ENCODE assay signal across 8 cellular contexts in genomic region chr12:52147367-52147972, GRCh38. TPM values are rescaled to one million over a fixed set of nuclear protein-coding genes. Genes with fewer than 3 reads are reported as not detected.
DNase-seq lines count a peak whose midpoint lies in the region; ATAC-seq and TF ChIP-seq lines count a peak whose summit lies in the region.

No MANE protein-coding gene starts in this region.

- H3K4me3 ChIP-seq in right cardiac atrium (ENCODE audit: low read length) (no peak overlapping the region), stomach (peak overlapping the region in 1 of 4 donors; percentile 0)

- TF ChIP-seq EP300 in stomach (IDR thresholded peaks at IDR 0.05): no peak

- peak overlapping the region; percentile 73 for H3K27ac ChIP-seq in right cardiac atrium (ENCODE audit: low read length)
- peak overlapping the region; percentile 85 to 92 (median 88) for H3K27ac ChIP-seq in stomach

- WGBS in right cardiac atrium: 58% methylated on average over 17 of the region's 17 CpGs
- 24 to 39% (median 31%) methylated on average over 12 to 17 of the region's 17 CpGs for WGBS in stomach, 5 donors

- intact Hi-C loops in right cardiac atrium (cut with DNase I): no loop called here
- intact Hi-C loops in stomach (cut with DNase I; ENCODE audit: low total_unique reads): no loop called here

- no peaks in the 10 kb centered on the region for H3K36me3 ChIP-seq in stomach

- no peak for TF ChIP-seq POLR2A in stomach (IDR thresholded peaks at IDR 0.05)

- in situ Hi-C loops in GM13977 (cut with MboI; ENCODE audit: low pct_unique_long_range_greater_than_20kb, low sequenced_read_pairs, unreplicated experiment): no loop called here

- H3K4me1 ChIP-seq in right cardiac atrium (ENCODE audit: control insufficient read depth, insufficient read depth, low read length) (peaks cover 8% of the 10 kb centered on the region), stomach (peaks cover 42 to 68% (median 57%) of the 10 kb centered on the region in 4 donors)

- no peaks in the 10 kb centered on the region for H3K9me3 ChIP-seq in right cardiac atrium (ENCODE audit: control insufficient read depth, low read length)
- H3K9me3 ChIP-seq in stomach: no peaks in the 10 kb centered on the region

- peak; percentile 99 for DNase-seq in HCEC 1CT
- DNase-seq in amniotic epithelial cell (ENCODE audit: low read depth): peak; percentile 94
- peak; percentile 92 to 95 (median 95) for DNase-seq in right cardiac atrium
- peak; percentile 96 for DNase-seq in stomach
- DNase-seq in activated CD4-positive, alpha-beta T cell treated with anti-CD3 and anti-CD28 coated beads, Interleukin-2, amount 50 U/mL, for 4 hours: no peak
- DNase-seq in NCI-H2171 (lab: John Stamatoyannopoulos, UW): no peak
- DNase-seq in GM13977 (ENCODE audit: low spot score): no peak

- TF ChIP-seq CTCF in stomach (IDR thresholded peaks at IDR 0.05) (no peak), GM13977 (IDR thresholded peaks at IDR 0.05; ENCODE audit: extremely low read depth, insufficient read depth, missing control alignments) (no peak)

- ATAC-seq in right cardiac atrium: peak; percentile 82 to 90
- no peak for ATAC-seq in HG03097 (IDR thresholded peaks at IDR 0.05; ENCODE audit: low FRiP score, unreplicated experiment)

- H3K27me3 ChIP-seq in right cardiac atrium (ENCODE audit: control insufficient read depth, insufficient read depth) (no peaks in the 10 kb centered on the region), stomach (peaks cover 0 to 9% (median 6%) of the 10 kb centered on the region in 3 donors)

RNA-seq across cellular contexts. Expression of gene KRT80, which starts 44.3 kb away (rescaled TPM):
- total RNA-seq in right cardiac atrium: under 1 TPM in 1 of 4 donors, not detected in 3; 0.06 TPM
- polyA plus RNA-seq in right cardiac atrium: 0.05 TPM
- total RNA-seq in stomach: under 1 TPM in 3 of 5 donors, not detected in 2; 0.29 to 0.45 (median 0.37) TPM
- 1 to 10 TPM in 2 of 3 donors, not detected in 1; 3.1 to 3.7 TPM for polyA plus RNA-seq in stomach

Comparison
In these comparisons a context has a peak if more than half of its experiments do, and no peak if none do; other contexts are left out.
1. DNase-seq: peak in HCEC 1CT (single experiment), amniotic epithelial cell (single experiment), right cardiac atrium (3 of 3) and stomach (single experiment); none in activated CD4-positive, alpha-beta T cell treated with anti-CD3 and anti-CD28 coated beads, Interleukin-2, amount 50 U/mL, for 4 hours (0 of 2), NCI-H2171 (single experiment) and GM13977 (single experiment).